ENCODE assay signal across 8 cellular contexts in the genomic region with DNA sequence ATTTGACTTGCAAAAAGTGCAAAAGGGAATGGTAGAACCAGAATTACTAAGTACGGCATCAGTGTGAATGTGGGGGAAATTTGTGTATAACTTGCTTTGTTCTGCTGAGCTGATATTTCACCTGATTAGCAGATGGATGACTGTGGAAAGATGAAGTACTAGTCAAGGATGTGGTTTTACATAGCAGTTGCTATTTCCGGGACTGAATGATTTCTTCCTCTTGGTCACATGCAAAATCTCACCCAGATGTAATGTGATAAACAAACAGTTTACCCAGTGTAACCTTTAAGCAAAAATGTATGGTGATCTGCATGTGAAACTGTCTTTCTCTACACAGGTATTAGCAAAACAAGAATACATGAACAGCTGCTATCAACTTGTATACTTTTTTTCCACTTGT. TPM values are rescaled to one million over a fixed set of nuclear protein-coding genes. Genes with fewer than 3 reads are reported as not detected.
A peak's percentile ranks its signal among the peaks of the same experiment; 100 is the strongest.
DNase-seq lines count a peak whose midpoint lies in the region; ATAC-seq and TF ChIP-seq lines count a peak whose summit lies in the region.

No MANE protein-coding gene starts in this region.

- H3K4me3 ChIP-seq in H7 (ENCODE audit: insufficient read depth, low read depth, low read length) (no peak overlapping the region), endodermal cell (ENCODE audit: low read length) (no peak overlapping the region)

- H3K4me1 ChIP-seq in endodermal cell (ENCODE audit: control insufficient read depth, insufficient read depth, low read length), result no peaks in the 10 kb centered on the region

- no peak overlapping the region for H3K4me3 Mint-ChIP-seq in activated naive CD4-positive, alpha-beta T cell treated with anti-CD3 and anti-CD28 coated beads for 36 hours
- no peak overlapping the region for H3K4me3 Mint-ChIP-seq in activated CD8-positive, alpha-beta T cell treated with anti-CD3 and anti-CD28 coated beads for 36 hours
- H3K4me3 Mint-ChIP-seq in stimulated activated naive B cell treated with anti-CD40 and anti-IgM and Interleukin-4, amounts not matched to agents 10 μg/mL and 1 μg/mL and 100 μg/mL, for 72 hours, result no peak overlapping the region
- H3K4me3 Mint-ChIP-seq in endodermal cell, result no peak overlapping the region

- DNase-seq in activated naive CD4-positive, alpha-beta T cell treated with anti-CD3 and anti-CD28 coated beads for 36 hours, result no peak
- no peak for DNase-seq in activated naive CD4-positive, alpha-beta T cell treated with anti-CD3 and anti-CD28 coated beads, Interleukin-2, amount 50 U/mL, for 16 hours
- DNase-seq in activated CD8-positive, alpha-beta T cell treated with anti-CD3 and anti-CD28 coated beads for 36 hours, result no peak
- no peak for DNase-seq in stimulated activated naive B cell treated with anti-CD40 and anti-IgM and Interleukin-4, amounts not matched to agents 10 μg/mL and 1 μg/mL and 100 μg/mL, for 72 hours
- DNase-seq in H7, result no peak
- no peak for DNase-seq in head of caudate nucleus
- no peak for DNase-seq in endodermal cell

- H3K27ac ChIP-seq in endodermal cell (ENCODE audit: low read depth, low read length), result no peak overlapping the region

- H3K36me3 Mint-ChIP-seq in activated naive CD4-positive, alpha-beta T cell treated with anti-CD3 and anti-CD28 coated beads for 36 hours (ENCODE audit: low read depth), result peaks cover 39% of the 10 kb centered on the region
- peaks cover 53% of the 10 kb centered on the region for H3K36me3 Mint-ChIP-seq in activated CD8-positive, alpha-beta T cell treated with anti-CD3 and anti-CD28 coated beads for 36 hours (ENCODE audit: low read depth)
- peaks cover 19 to 27% of the 10 kb centered on the region in 2 donors for H3K36me3 Mint-ChIP-seq in stimulated activated naive B cell treated with anti-CD40 and anti-IgM and Interleukin-4, amounts not matched to agents 10 μg/mL and 1 μg/mL and 100 μg/mL, for 72 hours
- H3K36me3 Mint-ChIP-seq in endodermal cell (ENCODE audit: low read depth), result peaks cover 62% of the 10 kb centered on the region

- no peaks in the 10 kb centered on the region for H3K27me3 Mint-ChIP-seq in activated naive CD4-positive, alpha-beta T cell treated with anti-CD3 and anti-CD28 coated beads for 36 hours (ENCODE audit: low read depth)
- H3K27me3 Mint-ChIP-seq in activated CD8-positive, alpha-beta T cell treated with anti-CD3 and anti-CD28 coated beads for 36 hours, result no peaks in the 10 kb centered on the region
- no peaks in the 10 kb centered on the region for H3K27me3 Mint-ChIP-seq in stimulated activated naive B cell treated with anti-CD40 and anti-IgM and Interleukin-4, amounts not matched to agents 10 μg/mL and 1 μg/mL and 100 μg/mL, for 72 hours
- H3K27me3 Mint-ChIP-seq in endodermal cell (ENCODE audit: insufficient read depth), result no peaks in the 10 kb centered on the region

- CTCF ChIA-PET in activated naive CD4-positive, alpha-beta T cell treated with anti-CD3 and anti-CD28 coated beads for 36 hours (lab: Charles Lee), result interaction anchor here (0.7 to 1.9 kb wide), 4 partner anchors 26 to 101 kb away, joined by 3 to 7 read pairs (median 4); no protein-coding TSS in a partner anchor
- CTCF ChIA-PET in activated CD8-positive, alpha-beta T cell treated with anti-CD3 and anti-CD28 coated beads for 36 hours (lab: Charles Lee), result interaction anchor here (1.0 to 7.9 kb wide), 3 partner anchors 26 to 312 kb away, joined by 3 to 51 read pairs (median 6); no protein-coding TSS in a partner anchor

- H3K36me3 ChIP-seq in H7 (replicated peaks; ENCODE audit: control insufficient read depth, insufficient read depth, low read length) (peaks cover 2% of the 10 kb centered on the region), endodermal cell (ENCODE audit: control insufficient read depth, insufficient read depth, low read length) (peaks cover 93% of the 10 kb centered on the region)

- H3K27ac Mint-ChIP-seq in activated naive CD4-positive, alpha-beta T cell treated with anti-CD3 and anti-CD28 coated beads for 36 hours, result peak overlapping the region; percentile 60
- H3K27ac Mint-ChIP-seq in activated CD8-positive, alpha-beta T cell treated with anti-CD3 and anti-CD28 coated beads for 36 hours, result peak overlapping the region; percentile 57
- H3K27ac Mint-ChIP-seq in stimulated activated naive B cell treated with anti-CD40 and anti-IgM and Interleukin-4, amounts not matched to agents 10 μg/mL and 1 μg/mL and 100 μg/mL, for 72 hours, result no peak overlapping the region
- H3K27ac Mint-ChIP-seq in endodermal cell, result no peak overlapping the region

- POLR2A ChIA-PET in activated CD8-positive, alpha-beta T cell treated with anti-CD3 and anti-CD28 coated beads for 36 hours (lab: Charles Lee), result interaction anchor here (0.6 kb wide), 1 partner anchor 302 kb away, joined by 3 read pairs; no protein-coding TSS in a partner anchor

- H3K9ac ChIP-seq in endodermal cell (ENCODE audit: extremely low read depth, low read length, poor library complexity, severe bottlenecking), result no peak overlapping the region

- peak; percentile 85 for ATAC-seq in HG03135 (IDR thresholded peaks at IDR 0.05; ENCODE audit: unreplicated experiment)
- peak; percentile 86 for ATAC-seq in activated CD8-positive, alpha-beta T cell treated with anti-CD3 and anti-CD28 coated beads for 36 hours
- peak; percentile 65 to 74 for ATAC-seq in stimulated activated naive B cell treated with anti-CD40 and anti-IgM and Interleukin-4, amounts not matched to agents 10 μg/mL and 1 μg/mL and 100 μg/mL, for 72 hours (replicated peaks)

- intact Hi-C loops in activated naive CD4-positive, alpha-beta T cell treated with anti-CD3 and anti-CD28 coated beads for 36 hours (cut with micrococcal nuclease), result loop anchor here (1.0 to 5.0 kb wide), 3 partner anchors 26 to 502 kb away; a partner anchor contains a TSS
- intact Hi-C loops in activated CD8-positive, alpha-beta T cell treated with anti-CD3 and anti-CD28 coated beads for 36 hours (cut with micrococcal nuclease), result no loop called here
- intact Hi-C loops in head of caudate nucleus (cut with DNase I), result no loop called here

- H3K9me3 ChIP-seq in endodermal cell (ENCODE audit: control insufficient read depth, low read length), result no peaks in the 10 kb centered on the region

- no peak for TF ChIP-seq CTCF in activated CD8-positive, alpha-beta T cell treated with anti-CD3 and anti-CD28 coated beads for 36 hours (IDR thresholded peaks at IDR 0.05)
- TF ChIP-seq CTCF in endodermal cell (conservative IDR thresholded peaks at IDR 0.05), result no peak

- H3K27me3 ChIP-seq in H7 (ENCODE audit: control insufficient read depth, insufficient read depth, low read length), result no peaks in the 10 kb centered on the region
- H3K27me3 ChIP-seq in endodermal cell (ENCODE audit: control insufficient read depth, insufficient read depth, low read length, poor library complexity, severe bottlenecking), result no peaks in the 10 kb centered on the region

- H3K4me1 Mint-ChIP-seq in activated naive CD4-positive, alpha-beta T cell treated with anti-CD3 and anti-CD28 coated beads for 36 hours (ENCODE audit: low read depth), result peaks cover 49% of the 10 kb centered on the region
- H3K4me1 Mint-ChIP-seq in activated CD8-positive, alpha-beta T cell treated with anti-CD3 and anti-CD28 coated beads for 36 hours (ENCODE audit: low read depth), result peaks cover 58% of the 10 kb centered on the region
- H3K4me1 Mint-ChIP-seq in stimulated activated naive B cell treated with anti-CD40 and anti-IgM and Interleukin-4, amounts not matched to agents 10 μg/mL and 1 μg/mL and 100 μg/mL, for 72 hours, result peaks cover 7 to 29% of the 10 kb centered on the region in 2 donors
- H3K4me1 Mint-ChIP-seq in endodermal cell, result no peaks in the 10 kb centered on the region

- 99 to 100% methylated on average over 1 to 2 of the region's 2 CpGs for WGBS in endodermal cell (ENCODE audit: insufficient coverage in 1 of 2, insufficient read length in 1 of 2), 2 experiments

- H3K9me3 Mint-ChIP-seq in activated naive CD4-positive, alpha-beta T cell treated with anti-CD3 and anti-CD28 coated beads for 36 hours, result no peaks in the 10 kb centered on the region
- H3K9me3 Mint-ChIP-seq in activated CD8-positive, alpha-beta T cell treated with anti-CD3 and anti-CD28 coated beads for 36 hours, result no peaks in the 10 kb centered on the region
- no peaks in the 10 kb centered on the region for H3K9me3 Mint-ChIP-seq in stimulated activated naive B cell treated with anti-CD40 and anti-IgM and Interleukin-4, amounts not matched to agents 10 μg/mL and 1 μg/mL and 100 μg/mL, for 72 hours
- H3K9me3 Mint-ChIP-seq in endodermal cell, result no peaks in the 10 kb centered on the region

RNA-seq across cellular contexts. Expression of a gene that starts 46.1 kb away (rescaled TPM):
- 100 to 1,000 TPM; 129 TPM for total RNA-seq in activated naive CD4-positive, alpha-beta T cell treated with anti-CD3 and anti-CD28 coated beads for 36 hours
- total RNA-seq in activated CD8-positive, alpha-beta T cell treated with anti-CD3 and anti-CD28 coated beads for 36 hours, result 10 to 100 TPM; 88.9 to 91.0 TPM
- total RNA-seq in H7 (2014; rRNA removed; shearing (Covaris generic)), result 62.7 and 83.1 TPM in 2 replicates
- 100 to 1,000 TPM; 152 to 154 TPM for total RNA-seq in endodermal cell
- polyA plus RNA-seq in endodermal cell (2013, experiment 1 of 2), result 29.1 TPM
- polyA plus RNA-seq in endodermal cell (2013, experiment 2 of 2), result 41.9 TPM

Comparison
In these comparisons a context has a peak if more than half of its experiments do, and no peak if none do; other contexts are left out.
1. H3K27ac Mint-ChIP-seq: peak in activated naive CD4-positive, alpha-beta T cell treated with anti-CD3 and anti-CD28 coated beads for 36 hours (single experiment) and activated CD8-positive, alpha-beta T cell treated with anti-CD3 and anti-CD28 coated beads for 36 hours (single experiment); none in stimulated activated naive B cell treated with anti-CD40 and anti-IgM and Interleukin-4, amounts not matched to agents 10 μg/mL and 1 μg/mL and 100 μg/mL, for 72 hours (single experiment) and endodermal cell (single experiment).
2. Peak in every context shown above with its lines, with median percentiles within 50 percentile points of each other: ATAC-seq.